In genomic region chr1:31472673-31473072, GRCh38 we compare ENCODE assay signal across 1 cellular context.
A peak's percentile ranks its signal among the peaks of the same experiment; 100 is the strongest.
TF ChIP-seq lines count a peak whose summit lies in the region.

No MANE protein-coding gene starts in this region.

TF ChIP-seq in K562, 482 proteins besides CTCF, POLR2A, EP300 and RAD21:
- TF ChIP-seq PTRF (tag; IDR thresholded peaks at IDR 0.05) (0 out of 2 replicates have a peak, but pooled peaks have one; percentile 21), ZNF175 (CRISPR knock-in tag; IDR thresholded peaks at IDR 0.05; ENCODE audit: low read depth) (0 out of 2 replicates have a peak, but pooled peaks have one; percentile 7)
